Comparison of ENCODE assay signal across 8 cellular contexts in genomic region chr1:115976900-115977480, GRCh38. TPM values are rescaled to one million over a fixed set of nuclear protein-coding genes. Genes with fewer than 3 reads are reported as not detected.
DNase-seq lines count a peak whose midpoint lies in the region; ATAC-seq and TF ChIP-seq lines count a peak whose summit lies in the region.

No MANE protein-coding gene starts in this region.

- H3K9me2 ChIP-seq in neural cell (ENCODE audit: insufficient read depth, low read length): no peaks in the 10 kb centered on the region

- H2AFZ ChIP-seq in neural cell (ENCODE audit: low read depth, low read length): no peak overlapping the region

- H3K27me3 ChIP-seq in NT2/D1 (ENCODE audit: insufficient read depth, insufficient read length): peaks cover 21% of the 10 kb centered on the region
- H3K27me3 ChIP-seq in neural cell (ENCODE audit: insufficient read depth, low read depth, low read length): peaks cover 21% of the 10 kb centered on the region

- no peaks in the 10 kb centered on the region for H3F3A ChIP-seq in neural cell (ENCODE audit: insufficient read depth, low read length, poor library complexity, severe bottlenecking)

- no peaks in the 10 kb centered on the region for H3K79me2 ChIP-seq in neural cell (replicated peaks; ENCODE audit: insufficient read depth, low read length)

- no peak overlapping the region for H3K27ac ChIP-seq in neural cell (ENCODE audit: low read length)

- H3K4me3 ChIP-seq in NT2/D1 (ENCODE audit: insufficient read length, low read depth) (peak overlapping the region; percentile 42), epithelial cell of esophagus (ENCODE audit: low read length) (peak overlapping the region; percentile 68), neural cell (ENCODE audit: low read length) (peak overlapping the region; percentile 63)

- DNase-seq in NT2/D1 (ENCODE audit: low read depth, low spot score) (no peak), epithelial cell of esophagus (ENCODE audit: low read depth) (peak; percentile 37), DMS153 treated with DMSO at 0.1 percent for 48 hours (lab: John Stamatoyannopoulos, UW; ENCODE audit: unreplicated experiment) (no peak), iPS-NIHi7 (ENCODE audit: extremely low spot score) (no peak), NCI-H1105 treated with DMSO at 0.1 percent for 48 hours (lab: John Stamatoyannopoulos, UW) (no peak)

- no peak for TF ChIP-seq EP300 in neural cell (conservative IDR thresholded peaks at IDR 0.05; ENCODE audit: poor library complexity, severe bottlenecking)

- no peaks in the 10 kb centered on the region for H3K36me3 ChIP-seq in NT2/D1 (ENCODE audit: insufficient read depth, insufficient read length, low read length)
- H3K36me3 ChIP-seq in neural cell (ENCODE audit: insufficient read depth, low read length): no peaks in the 10 kb centered on the region

- H3K9ac ChIP-seq in NT2/D1 (ENCODE audit: insufficient read length, low read depth) (peak overlapping the region; percentile 85), neural cell (ENCODE audit: low read length) (no peak overlapping the region)

- peak; percentile 15 for ATAC-seq in GM18502 (IDR thresholded peaks at IDR 0.05; ENCODE audit: poor library complexity, unreplicated experiment)
- no peak for ATAC-seq in HG03196 (IDR thresholded peaks at IDR 0.05; ENCODE audit: unreplicated experiment)

- H3K4me2 ChIP-seq in neural cell (ENCODE audit: low read length): no peak overlapping the region

- no peaks in the 10 kb centered on the region for H4K20me1 ChIP-seq in neural cell (ENCODE audit: insufficient read depth)

- TF ChIP-seq CTCF in epithelial cell of esophagus (IDR thresholded peaks at IDR 0.05; ENCODE audit: insufficient read depth, low read depth, low read length, missing control alignments): no peak
- no peak for TF ChIP-seq CTCF in neural cell (IDR thresholded peaks at IDR 0.05; ENCODE audit: poor library complexity, severe bottlenecking)

- no peak for TF ChIP-seq RAD21 in neural cell (conservative IDR thresholded peaks at IDR 0.05)

- no peaks in the 10 kb centered on the region for H3K9me3 ChIP-seq in NT2/D1 (ENCODE audit: insufficient read depth, low read length)
- no peaks in the 10 kb centered on the region for H3K9me3 ChIP-seq in neural cell (ENCODE audit: low read length)

- no peaks in the 10 kb centered on the region for H3K4me1 ChIP-seq in NT2/D1 (ENCODE audit: insufficient read depth, insufficient read length)

TF ChIP-seq in neural cell, 6 proteins besides CTCF, POLR2A, EP300 and RAD21:
- TF ChIP-seq EZH2 (IDR thresholded peaks at IDR 0.05; ENCODE audit: borderline replicate concordance, insufficient read depth, low read length, poor library complexity, severe bottlenecking): no peak

RNA-seq across cellular contexts. Expression of gene SLC22A15, which starts 0.7 kb away (rescaled TPM):
- polyA plus RNA-seq in neural cell: 1.7 and 3.1 TPM in 2 replicates
- polyA minus RNA-seq in neural cell: 2.4 and 3.2 TPM in 2 replicates
